ENCODE assay signal across 19 cellular contexts in genomic region chr16:73371584-73372319, GRCh38.
DNase-seq lines count a peak whose midpoint lies in the region; ATAC-seq and TF ChIP-seq lines count a peak whose summit lies in the region.
"Had no signal": no experiment of that assay in that cellular context is flagged by ENCODE, and none has a peak within 500 bp of the region (broad histone marks: within the 10 kb centered on the region; RNA-seq: fewer than 3 reads in every experiment).

No MANE protein-coding gene starts in this region.

- H3K9ac ChIP-seq in colonic mucosa (ENCODE audit: low read depth in 2 of 2, low read length in 2 of 2) (no peak overlapping the region), neuronal stem cell (ENCODE audit: low read depth, low read length, poor library complexity) (no peak overlapping the region)
- H3K9ac ChIP-seq: BLaER1 treated with 17β-estradiol and CSF1 and Interleukin-3, amounts not matched to agents 10 nM and 100 nM had no signal

- H2BK120ac ChIP-seq in neuronal stem cell (ENCODE audit: low read depth, low read length): no peak overlapping the region

- H3K9me3 ChIP-seq in colonic mucosa (no peaks in the 10 kb centered on the region), neuronal stem cell (replicated peaks in 1 of 2; ENCODE audit: control insufficient read depth in 2 of 2, insufficient read depth in 1 of 2, low read depth in 1 of 2, low read length in 2 of 2) (no peaks in the 10 kb centered on the region)
- H3K9me3 ChIP-seq: BLaER1 treated with 17β-estradiol and CSF1 and Interleukin-3, amounts not matched to agents 10 nM and 100 nM had no signal

- H3K18ac ChIP-seq in neuronal stem cell (ENCODE audit: low read length): no peak overlapping the region

- H3K9me3 Mint-ChIP-seq in GM23338 (no peaks in the 10 kb centered on the region), immature natural killer cell (peaks cover 0 to 4% (median 0%) of the 10 kb centered on the region in 6 donors)
- H3K9me3 Mint-ChIP-seq: CD8-positive, alpha-beta T cell had no signal

- H2AFZ ChIP-seq in GM23338: peak overlapping the region; percentile 70; the same call in 1 of the 2 replicates
- peak overlapping the region; percentile 56 for H2AFZ ChIP-seq in neuronal stem cell (ENCODE audit: low read length)

- no peaks in the 10 kb centered on the region for H3K79me2 ChIP-seq in GM23338 (replicated peaks; ENCODE audit: insufficient read depth)

- H3K23ac ChIP-seq in neuronal stem cell (ENCODE audit: low read depth, low read length, poor library complexity): no peak overlapping the region

- no peak overlapping the region for H3K4ac ChIP-seq in neuronal stem cell (ENCODE audit: low read length)

- no peak overlapping the region for H3K27ac ChIP-seq in GM23338 (ENCODE audit: low read depth)
- H3K27ac ChIP-seq in colonic mucosa: peak overlapping the region; percentile 29
- H3K27ac ChIP-seq in neuronal stem cell (replicated peaks; ENCODE audit: low read length): no peak overlapping the region
- H3K27ac ChIP-seq: BLaER1 treated with 17β-estradiol and CSF1 and Interleukin-3, amounts not matched to agents 10 nM and 100 nM; HL-60 had no signal

- no peaks in the 10 kb centered on the region for H3K27me3 ChIP-seq in GM23338 (ENCODE audit: insufficient read depth)
- H3K27me3 ChIP-seq in colonic mucosa: no peaks in the 10 kb centered on the region
- no peaks in the 10 kb centered on the region for H3K27me3 ChIP-seq in neuronal stem cell (ENCODE audit: control insufficient read depth in 3 of 3, insufficient read depth in 3 of 3, low read depth in 1 of 3, low read length in 3 of 3)
- H3K27me3 ChIP-seq: BLaER1 treated with 17β-estradiol and CSF1 and Interleukin-3, amounts not matched to agents 10 nM and 100 nM had no signal

- no peak overlapping the region for H2BK5ac ChIP-seq in neuronal stem cell (ENCODE audit: low read length)

- H3K4me2 ChIP-seq in GM23338 (no peak overlapping the region), neuronal stem cell (ENCODE audit: insufficient read depth, low read length, poor library complexity, severe bottlenecking) (no peak overlapping the region)
- H3K4me2 ChIP-seq: BLaER1 treated with 17β-estradiol and CSF1 and Interleukin-3, amounts not matched to agents 10 nM and 100 nM had no signal

- H3K36me3 Mint-ChIP-seq in GM23338 (ENCODE audit: low read depth) (no peaks in the 10 kb centered on the region), immature natural killer cell (no peaks in the 10 kb centered on the region)
- H3K36me3 Mint-ChIP-seq: CD8-positive, alpha-beta T cell; IgD-negative memory B cell had no signal

- no peaks in the 10 kb centered on the region for H3K79me1 ChIP-seq in neuronal stem cell (ENCODE audit: low read depth, low read length)

- H2BK12ac ChIP-seq in neuronal stem cell (ENCODE audit: low read length): no peak overlapping the region

- H2AK5ac ChIP-seq in neuronal stem cell (ENCODE audit: low read depth, low read length): no peak overlapping the region

- no peaks in the 10 kb centered on the region for H4K20me1 ChIP-seq in GM23338 (replicated peaks; ENCODE audit: insufficient read depth)
- H4K20me1 ChIP-seq: BLaER1 treated with 17β-estradiol and CSF1 and Interleukin-3, amounts not matched to agents 10 nM and 100 nM had no signal

- H3K4me3 ChIP-seq in GM23338 (no peak overlapping the region), colonic mucosa (no peak overlapping the region), neuronal stem cell (ENCODE audit: low read length in 2 of 2) (no peak overlapping the region)
- H3K4me3 ChIP-seq: BLaER1 treated with 17β-estradiol and CSF1 and Interleukin-3, amounts not matched to agents 10 nM and 100 nM; GM12878 had no signal

- H3F3A ChIP-seq in GM23338 (replicated peaks; ENCODE audit: low read depth): no peaks in the 10 kb centered on the region

- no peak overlapping the region for H3K4me3 Mint-ChIP-seq in GM23338
- H3K4me3 Mint-ChIP-seq in immature natural killer cell: no peak overlapping the region
- H3K4me3 Mint-ChIP-seq: B cell; CD8-positive, alpha-beta T cell; IgD-negative memory B cell had no signal

- H3K4me1 Mint-ChIP-seq in GM23338: peaks cover 5% of the 10 kb centered on the region; the same call in 2 of the 3 replicates
- no peaks in the 10 kb centered on the region for H3K4me1 Mint-ChIP-seq in immature natural killer cell
- H3K4me1 Mint-ChIP-seq: B cell, IgD-negative memory B cell had no signal

- no peaks in the 10 kb centered on the region for H3K9me2 ChIP-seq in GM23338 (ENCODE audit: insufficient read depth)

- no peak for DNase-seq in GM23338 (ENCODE audit: low spot score)
- peak; percentile 19 for DNase-seq in colonic mucosa
- peak in 1 of 2 donors; percentile 11 for DNase-seq in left colon
- no peak for DNase-seq in neuronal stem cell (ENCODE audit: low spot score)
- no peak for DNase-seq in MV-4-11 (lab: John Stamatoyannopoulos, UW)
- DNase-seq in Kasumi-1 (lab: John Stamatoyannopoulos, UW): no peak
- no peak for DNase-seq in immature natural killer cell
- DNase-seq in iPS-NIHi7 (ENCODE audit: extremely low spot score): no peak
- DNase-seq: CD8-positive, alpha-beta T cell; DMS 273 treated with DMSO at 0.1 percent for 48 hours; DMS53; DND-41; EL; HCEC 1CT had no signal

- H3K4me1 ChIP-seq in GM23338 (ENCODE audit: insufficient read depth) (no peaks in the 10 kb centered on the region), colonic mucosa (no peaks in the 10 kb centered on the region), neuronal stem cell (ENCODE audit: control insufficient read depth in 2 of 2, insufficient read depth in 1 of 2, low read depth in 1 of 2, low read length in 2 of 2) (peaks cover 0 to 3% of the 10 kb centered on the region in 2 donors)

- H4K8ac ChIP-seq in neuronal stem cell (ENCODE audit: low read depth, low read length): no peak overlapping the region

- H3K14ac ChIP-seq in neuronal stem cell (ENCODE audit: low read length): no peak overlapping the region

- peak overlapping the region; percentile 15 for H3K27ac Mint-ChIP-seq in GM23338
- no peak overlapping the region for H3K27ac Mint-ChIP-seq in immature natural killer cell
- H3K27ac Mint-ChIP-seq: B cell; CD8-positive, alpha-beta T cell; IgD-negative memory B cell had no signal

- WGBS in neuronal stem cell (ENCODE audit: extremely low coverage in 2 of 2, insufficient read length in 2 of 2, insufficient replicate concordance in 1 of 2), 2 donors: no CpG with 5 or more reads among the region's 9 CpGs

- no peak overlapping the region for H4K91ac ChIP-seq in neuronal stem cell (ENCODE audit: low read depth, low read length, poor library complexity)

- H3K27me3 Mint-ChIP-seq in GM23338 (ENCODE audit: insufficient read depth, low read depth, poor library complexity) (peaks cover 5% of the 10 kb centered on the region), immature natural killer cell (ENCODE audit: low read depth in 3 of 3) (peaks cover 0 to 2% (median 0%) of the 10 kb centered on the region in 3 donors)
- H3K27me3 Mint-ChIP-seq: B cell had no signal

- H2BK15ac ChIP-seq in neuronal stem cell (ENCODE audit: low read length): no peak overlapping the region

- H3K36me3 ChIP-seq in GM23338 (ENCODE audit: insufficient read depth): no peaks in the 10 kb centered on the region
- no peaks in the 10 kb centered on the region for H3K36me3 ChIP-seq in colonic mucosa
- H3K36me3 ChIP-seq in neuronal stem cell (replicated peaks in 1 of 2; ENCODE audit: control insufficient read depth in 2 of 2, insufficient read depth in 2 of 2, low read length in 2 of 2): no peaks in the 10 kb centered on the region
- H3K36me3 ChIP-seq: BLaER1 treated with 17β-estradiol and CSF1 and Interleukin-3, amounts not matched to agents 10 nM and 100 nM had no signal

- intact Hi-C loops in colonic mucosa (cut with DNase I) (no loop called here), left colon (cut with DNase I, micrococcal nuclease) (no loop called here)

- TF ChIP-seq CTCF in GM23338 (conservative IDR thresholded peaks at IDR 0.05; ENCODE audit: low read depth in 2 of 2) (no peak), colonic mucosa (IDR thresholded peaks at IDR 0.05) (no peak)

- ATAC-seq in GM23338: no peak
- ATAC-seq in left colon: peak; percentile 93
- ATAC-seq: CD8-positive, alpha-beta T cell; GM12878 had no signal

TF ChIP-seq in GM23338, 12 proteins besides CTCF, POLR2A, EP300 and RAD21 (continues in another document):
- TF ChIP-seq REST (IDR thresholded peaks at IDR 0.05; ENCODE audit: unreplicated experiment): no peak
- no peak for TF ChIP-seq EZH2 (IDR thresholded peaks at IDR 0.05; ENCODE audit: low read depth, unreplicated experiment)
- TF ChIP-seq EZH2phosphoT487 (IDR thresholded peaks at IDR 0.05; ENCODE audit: unreplicated experiment): no peak
- no peak for TF ChIP-seq STAT1 (IDR thresholded peaks at IDR 0.05; ENCODE audit: unreplicated experiment)
